24 cellular contexts compared by ENCODE assay signal in genomic region chr5:112854651-112855050, GRCh38.
"Had no signal": no experiment of that assay in that cellular context is flagged by ENCODE, and none has a peak within 500 bp of the region (broad histone marks: within the 10 kb centered on the region; RNA-seq: fewer than 3 reads in every experiment).

No MANE protein-coding gene starts in this region.

- H3K4me2 ChIP-seq: PC-9 had no signal

- H3K27me3 ChIP-seq: Peyer's patch, SJCRH30 had no signal

- H2AFZ ChIP-seq: PC-9 had no signal

- H3K4me3 ChIP-seq: PC-9, Peyer's patch, SJCRH30 had no signal

- H3K9me3 ChIP-seq: Peyer's patch had no signal

- H3K27ac ChIP-seq: HL-60, PC-9, Peyer's patch, SJCRH30 had no signal

- DNase-seq: Kasumi-1, KG1, MM.1S, NCI-H1092 treated with DMSO at 0.1 percent for 48 hours, NCI-H1436, NCI-H187, NCI-H2029, NCI-H2081 treated with DMSO at 0.1 percent for 48 hours, NCI-H2171, NCI-H226, NCI-H446, NCI-H510A, NCI-H524 treated with DMSO at 0.1 percent for 48 hours, NCI-H69, NCI-H774, PC-9, Peyer's patch, SHP77 treated with DMSO at 0.1 percent for 48 hours, SJCRH30, T-helper 1 cell had no signal

- H3K36me3 ChIP-seq: Peyer's patch, SJCRH30 had no signal

- FAIRE-seq: HTR-8/SVneo had no signal

- H3K4me1 ChIP-seq: Peyer's patch, SJCRH30 had no signal

- ATAC-seq: Right ventricle myocardium inferior, SK-N-SH treated with all-trans-retinoic acid at 6 μM for 48 hours had no signal
